Comparison of ENCODE assay signal across 33 cellular contexts in genomic region chr2:69471793-69472192, GRCh38.
"Had no signal": no experiment of that assay in that cellular context is flagged by ENCODE, and none has a peak within 500 bp of the region (broad histone marks: within the 10 kb centered on the region; RNA-seq: fewer than 3 reads in every experiment).

No MANE protein-coding gene starts in this region.

- H3K4me1 Mint-ChIP-seq: neural crest cell had no signal

- H3K27me3 ChIP-seq: adrenal gland, cardiac muscle cell, left lung, sigmoid colon, stomach, tibial nerve had no signal

- H3K9me3 Mint-ChIP-seq: activated CD4-positive, alpha-beta memory T cell treated with anti-CD3 and anti-CD28 coated beads for 36 hours; activated CD4-positive, alpha-beta T cell treated with anti-CD3 and anti-CD28 coated beads, Interleukin-2, amount 10 ng/mL, durations not matched to agents 24 days and 14 days; activated naive CD4-positive, alpha-beta T cell treated with anti-CD3 and anti-CD28 coated beads, Interleukin-2, amount 50 U/mL, for 72 hours; activated T-cell treated with anti-CD3 and anti-CD28 coated beads, Interleukin-2, amount 50 U/mL, for 4 hours; activated T-helper 17 cell treated with anti-CD3 and anti-CD28 coated beads, Interleukin-2, amount 50 U/mL, for 72 hours; brain; effector memory CD8-positive, alpha-beta T cell; neural crest cell; stimulated activated naive B cell treated with anti-CD40 and anti-IgM and Interleukin-4, amounts not matched to agents 10 μg/mL and 1 μg/mL and 100 μg/mL, for 72 hours; T-helper 1 cell treated with Interleukin-12 subunit alpha and Interleukin-12 subunit beta and Interleukin-4 antibody, amounts not matched to agents 30 μg/mL and 1 μg/mL, for 36 hours had no signal

- H3K9me3 ChIP-seq: adrenal gland, left lung, mucosa of descending colon, psoas muscle, sigmoid colon, stomach, tibial nerve had no signal

- DNase-seq: activated CD4-positive, alpha-beta memory T cell treated with anti-CD3 and anti-CD28 coated beads for 36 hours; activated CD4-positive, alpha-beta T cell treated with anti-CD3 and anti-CD28 coated beads, Interleukin-2, amount 10 ng/mL, durations not matched to agents 24 days and 14 days; activated CD4-positive, CD25-positive, alpha-beta regulatory T cell treated with anti-CD3 and anti-CD28 coated beads, Interleukin-2, amount 50 U/mL, for 72 hours; activated CD8-positive, alpha-beta memory T cell treated with anti-CD3 and anti-CD28 coated beads, Interleukin-2, amount 50 U/mL, for 48 hours; activated gamma-delta T cell treated with Interleukin-2 at 50 U/mL for 16 hours; activated T-cell treated with anti-CD3 and anti-CD28 coated beads, Interleukin-2, amount 50 U/mL, for 4 hours; adrenal gland; aorta; cortex of kidney; effector memory CD8-positive, alpha-beta T cell; foreskin fibroblast; head of caudate nucleus; hypothalamus; left lung; mucosa of descending colon; nucleus accumbens; psoas muscle; sigmoid colon; stimulated activated CD4-positive, alpha-beta T cell treated with anti-CD3 and anti-CD28 coated beads, Interleukin-1b, Interleukin-23, amount 100 ng/mL, for 48 hours; stimulated activated CD4-positive, alpha-beta T cell treated with anti-CD3 and anti-CD28 coated beads, Interleukin-4, amount 100 ng/mL, for 4 hours; stimulated activated CD8-positive, alpha-beta memory T cell treated with anti-CD3 and anti-CD28 coated beads, Interleukin-4, amount 100 ng/mL, for 48 hours; stimulated activated naive B cell treated with anti-CD40 and anti-IgM and Interleukin-4, amounts not matched to agents 10 μg/mL and 1 μg/mL and 100 μg/mL, for 72 hours; stomach had no signal

- H3K4me1 ChIP-seq: adrenal gland, left lung, psoas muscle, sigmoid colon had no signal

- ATAC-seq: activated naive CD4-positive, alpha-beta T cell treated with anti-CD3 and anti-CD28 coated beads, Interleukin-2, amount 50 U/mL, for 72 hours; activated T-cell treated with anti-CD3 and anti-CD28 coated beads, Interleukin-2, amount 50 U/mL, for 4 hours; activated T-helper 17 cell treated with anti-CD3 and anti-CD28 coated beads, Interleukin-2, amount 50 U/mL, for 72 hours; effector memory CD8-positive, alpha-beta T cell; esophagus mucosa; left lung; mucosa of descending colon; psoas muscle; stimulated activated naive B cell treated with anti-CD40 and anti-IgM and Interleukin-4, amounts not matched to agents 10 μg/mL and 1 μg/mL and 100 μg/mL, for 72 hours had no signal

- H3K27me3 Mint-ChIP-seq: activated CD4-positive, alpha-beta memory T cell treated with anti-CD3 and anti-CD28 coated beads for 36 hours; activated CD4-positive, alpha-beta T cell treated with anti-CD3 and anti-CD28 coated beads, Interleukin-2, amount 10 ng/mL, durations not matched to agents 24 days and 14 days; activated T-helper 17 cell treated with anti-CD3 and anti-CD28 coated beads, Interleukin-2, amount 50 U/mL, for 72 hours; brain; effector memory CD8-positive, alpha-beta T cell; stimulated activated naive B cell treated with anti-CD40 and anti-IgM and Interleukin-4, amounts not matched to agents 10 μg/mL and 1 μg/mL and 100 μg/mL, for 72 hours had no signal

- H3K27ac Mint-ChIP-seq: activated CD4-positive, alpha-beta memory T cell treated with anti-CD3 and anti-CD28 coated beads for 36 hours; activated CD4-positive, alpha-beta T cell treated with anti-CD3 and anti-CD28 coated beads, Interleukin-2, amount 10 ng/mL, durations not matched to agents 24 days and 14 days; activated naive CD4-positive, alpha-beta T cell treated with anti-CD3 and anti-CD28 coated beads, Interleukin-2, amount 50 U/mL, for 72 hours; activated T-helper 17 cell treated with anti-CD3 and anti-CD28 coated beads, Interleukin-2, amount 50 U/mL, for 72 hours; brain; stimulated activated naive B cell treated with anti-CD40 and anti-IgM and Interleukin-4, amounts not matched to agents 10 μg/mL and 1 μg/mL and 100 μg/mL, for 72 hours; T-helper 1 cell treated with Interleukin-12 subunit alpha and Interleukin-12 subunit beta and Interleukin-4 antibody, amounts not matched to agents 30 μg/mL and 1 μg/mL, for 36 hours had no signal

- H3K4me3 Mint-ChIP-seq: activated CD4-positive, alpha-beta memory T cell treated with anti-CD3 and anti-CD28 coated beads for 36 hours; activated CD4-positive, alpha-beta T cell treated with anti-CD3 and anti-CD28 coated beads, Interleukin-2, amount 10 ng/mL, durations not matched to agents 24 days and 14 days; activated T-cell treated with anti-CD3 and anti-CD28 coated beads, Interleukin-2, amount 50 U/mL, for 4 hours; activated T-helper 17 cell treated with anti-CD3 and anti-CD28 coated beads, Interleukin-2, amount 50 U/mL, for 72 hours; brain; effector memory CD8-positive, alpha-beta T cell; neural crest cell; stimulated activated naive B cell treated with anti-CD40 and anti-IgM and Interleukin-4, amounts not matched to agents 10 μg/mL and 1 μg/mL and 100 μg/mL, for 72 hours; T-helper 1 cell treated with Interleukin-12 subunit alpha and Interleukin-12 subunit beta and Interleukin-4 antibody, amounts not matched to agents 30 μg/mL and 1 μg/mL, for 36 hours had no signal

- H3K4me3 ChIP-seq: adrenal gland, cardiac muscle cell, left lung, mucosa of descending colon, psoas muscle, sigmoid colon, smooth muscle cell, stomach, tibial nerve had no signal

- H3K27ac ChIP-seq: adrenal gland, cardiac muscle cell, left lung, parathyroid adenoma, psoas muscle, sigmoid colon, tibial nerve had no signal
